25 cellular contexts compared by ENCODE assay signal in genomic region chr4:5842456-5842855, GRCh38. TPM values are rescaled to one million over a fixed set of nuclear protein-coding genes. Genes with fewer than 3 reads are reported as not detected.
DNase-seq lines count a peak whose midpoint lies in the region; ATAC-seq, FAIRE-seq and TF ChIP-seq lines count a peak whose summit lies in the region.
"Had no signal": no experiment of that assay in that cellular context is flagged by ENCODE, and none has a peak within 500 bp of the region (broad histone marks: within the 10 kb centered on the region; RNA-seq: fewer than 3 reads in every experiment).

No MANE protein-coding gene starts in this region.

- intact Hi-C loops in K562 (cut with micrococcal nuclease), result no loop called here
- intact Hi-C loops in PC-3 (cut with micrococcal nuclease), result no loop called here

- peaks cover 27% of the 10 kb centered on the region for H3K9me3 Mint-ChIP-seq in glutamatergic neuron (ENCODE audit: unreplicated experiment)
- H3K9me3 Mint-ChIP-seq: CD8-positive, alpha-beta memory T cell; GM23338 had no signal

- in situ Hi-C loops in K562 (cut with MboI), result no loop called here

- TF ChIP-seq RAD21 in K562 (CRISPR knock-in tag; conservative IDR thresholded peaks at IDR 0.05 in 1 of 2, IDR thresholded peaks at IDR 0.05 in 1 of 2), result no peak

- H3K27me3 Mint-ChIP-seq in glutamatergic neuron (ENCODE audit: unreplicated experiment), result peaks cover 8% of the 10 kb centered on the region
- H3K27me3 Mint-ChIP-seq: IgD-negative memory B cell had no signal

- 0% methylated on average over 3 of the region's 4 CpGs for WGBS in K562 (ENCODE audit: insufficient coverage, low coverage, missing lambda C conversion rate)

- H3K4me2 ChIP-seq in BLaER1 treated with 17β-estradiol and CSF1 and Interleukin-3, amounts not matched to agents 10 nM and 100 nM, result peak overlapping the region; percentile 70 to 88 (median 80); a peak in 14 of 22 replicates
- H3K4me2 ChIP-seq in K562 (ENCODE audit: insufficient read depth, low read length), result no peak overlapping the region
- H3K4me2 ChIP-seq in PC-3 (ENCODE audit: low read length), result no peak overlapping the region
- H3K4me2 ChIP-seq: GM23338 had no signal

- H3K9me2 ChIP-seq in PC-3 (replicated peaks; ENCODE audit: low read length), result no peaks in the 10 kb centered on the region

- peaks cover 10% of the 10 kb centered on the region for H3K36me3 Mint-ChIP-seq in glutamatergic neuron (ENCODE audit: unreplicated experiment)
- H3K36me3 Mint-ChIP-seq: CD4-positive, CD25-positive, alpha-beta regulatory T cell; CD8-positive, alpha-beta memory T cell; IgD-negative memory B cell had no signal

- TF ChIP-seq CTCF in K562 (IDR thresholded peaks at IDR 0.05 in 2 of 3, conservative IDR thresholded peaks at IDR 0.05 in 1 of 3; ENCODE audit: insufficient read depth in 2 of 3, low read depth in 1 of 3, low read length in 3 of 3) (no peak), glutamatergic neuron (IDR thresholded peaks at IDR 0.05; ENCODE audit: partially characterized antibody, unreplicated experiment) (no peak), PC-3 (conservative IDR thresholded peaks at IDR 0.05; ENCODE audit: low read depth, low read length) (no peak)

- H3K9me1 ChIP-seq in K562 (ENCODE audit: control insufficient read depth, insufficient read depth, low read length), result no peaks in the 10 kb centered on the region

- TF ChIP-seq EP300 in K562 (IDR thresholded peaks at IDR 0.05; ENCODE audit: low read length), result no peak

- H3K4me3 ChIP-seq in BLaER1 treated with 17β-estradiol and CSF1 and Interleukin-3, amounts not matched to agents 10 nM and 100 nM, result no peak overlapping the region
- H3K4me3 ChIP-seq in K562 (no peak overlapping the region), PC-3 (ENCODE audit: low read length) (no peak overlapping the region)
- H3K4me3 ChIP-seq: GM12878, GM23338 had no signal

- H3K27ac Mint-ChIP-seq in glutamatergic neuron (ENCODE audit: unreplicated experiment), result peak overlapping the region; percentile 71
- H3K27ac Mint-ChIP-seq: CD4-positive, CD25-positive, alpha-beta regulatory T cell; CD8-positive, alpha-beta memory T cell; GM23338; HFFc6; IgD-negative memory B cell had no signal

- CTCF ChIA-PET in K562 (lab: Yijun Ruan, JAX; ENCODE audit: low intra/inter-chr PET ratio), result no interaction called here
- CTCF ChIA-PET in PC-3 (lab: Charles Lee), result no interaction called here

- H3F3A ChIP-seq in PC-3 (ENCODE audit: low read length, unreplicated experiment), result no peaks in the 10 kb centered on the region

- POLR2A ChIA-PET in K562 (lab: Yijun Ruan, JAX) (interaction anchor here (0.6 kb wide), 1 partner anchor 8 kb away, joined by 3 read pairs; no protein-coding TSS in a partner anchor), PC-3 (lab: Charles Lee; ENCODE audit: unreplicated experiment) (no interaction called here)

- no peaks in the 10 kb centered on the region for H3K27me3 ChIP-seq in BLaER1 treated with 17β-estradiol and CSF1 and Interleukin-3, amounts not matched to agents 10 nM and 100 nM
- H3K27me3 ChIP-seq in K562 (ENCODE audit: control insufficient read depth in 2 of 2, insufficient read depth in 2 of 2, low read length in 2 of 2) (peaks cover 14 to 53% of the 10 kb centered on the region in 2 experiments; a peak in 4 of 5 replicates), PC-3 (ENCODE audit: low read length) (peaks cover 27% of the 10 kb centered on the region)

- BruUV-seq in K562 (replicated peaks; lab: Mats Ljungman, UMichigan) (no TSS peak), PC-3 (replicated peaks; lab: Mats Ljungman, UMichigan) (no TSS peak)

- H3K27ac ChIP-seq in BLaER1 treated with 17β-estradiol and CSF1 and Interleukin-3, amounts not matched to agents 10 nM and 100 nM, result peak overlapping the region in 1 of 11 experiments; percentile 65; a peak in 1 of 22 replicates
- H3K27ac ChIP-seq in K562 (ENCODE audit: extremely low read depth, low read depth, low read length), result no peak overlapping the region
- no peak overlapping the region for H3K27ac ChIP-seq in PC-3 (ENCODE audit: low read length)

- no peak overlapping the region; a peak in 1 of 22 replicates for H3K9ac ChIP-seq in BLaER1 treated with 17β-estradiol and CSF1 and Interleukin-3, amounts not matched to agents 10 nM and 100 nM
- no peak overlapping the region for H3K9ac ChIP-seq in K562 (ENCODE audit: insufficient read depth in 1 of 2, low read depth in 2 of 2, low read length in 2 of 2)
- no peak overlapping the region for H3K9ac ChIP-seq in PC-3 (ENCODE audit: low read length)

- no peak for ATAC-seq in K562
- ATAC-seq in GM18867 (IDR thresholded peaks at IDR 0.05; ENCODE audit: unreplicated experiment), result no peak
- no peak for ATAC-seq in PC-3
- no peak for ATAC-seq in GM21576 (IDR thresholded peaks at IDR 0.05; ENCODE audit: unreplicated experiment)
- ATAC-seq: GM12878, GM23338, HepG2 had no signal

- DNase-seq in K562 (ENCODE audit: extremely low read depth in 1 of 4, low spot score in 3 of 4) (no peak), glutamatergic neuron (no peak), PC-3 (no peak), NCI-H1092 (lab: John Stamatoyannopoulos, UW) (no peak)
- DNase-seq: 8988T; C1 segment of cervical spinal cord; CD4-positive, CD25-positive, alpha-beta regulatory T cell; CD8-positive, alpha-beta memory T cell; COR-L47; DMS 273 treated with DMSO at 0.1 percent for 48 hours; DMS53; DND-41; EL; HCEC 1CT; HFFc6 had no signal

- H3K79me2 ChIP-seq in K562 (ENCODE audit: control insufficient read depth, insufficient read depth, low read length), result no peaks in the 10 kb centered on the region
- H3K79me2 ChIP-seq in PC-3 (ENCODE audit: low read length), result no peaks in the 10 kb centered on the region

- H3K4me1 ChIP-seq in BLaER1 treated with 17β-estradiol and CSF1 and Interleukin-3, amounts not matched to agents 10 nM and 100 nM, result peaks cover 36 to 74% (median 63%) of the 10 kb centered on the region in 10 experiments
- no peaks in the 10 kb centered on the region for H3K4me1 ChIP-seq in K562 (replicated peaks in 1 of 2; ENCODE audit: control insufficient read depth in 2 of 2, insufficient read depth in 2 of 2, low read length in 2 of 2)
- H3K4me1 ChIP-seq in PC-3 (ENCODE audit: insufficient read depth, low read length), result no peaks in the 10 kb centered on the region

- peaks cover 0 to 6% (median 0%) of the 10 kb centered on the region in 11 experiments; a peak in 1 of 22 replicates for H3K9me3 ChIP-seq in BLaER1 treated with 17β-estradiol and CSF1 and Interleukin-3, amounts not matched to agents 10 nM and 100 nM (replicated peaks in 1 of 11)
- no peaks in the 10 kb centered on the region for H3K9me3 ChIP-seq in K562 (replicated peaks; ENCODE audit: control insufficient read depth, insufficient read depth, low read depth, low read length)
- no peaks in the 10 kb centered on the region for H3K9me3 ChIP-seq in PC-3 (ENCODE audit: low read length)

- H4K20me1 ChIP-seq in BLaER1 treated with 17β-estradiol and CSF1 and Interleukin-3, amounts not matched to agents 10 nM and 100 nM, result peaks cover 0 to 44% (median 4%) of the 10 kb centered on the region in 11 experiments; a peak in 9 of 22 replicates
- H4K20me1 ChIP-seq in K562 (replicated peaks; ENCODE audit: control insufficient read depth, insufficient read depth, low read length) (peaks cover 4% of the 10 kb centered on the region; the same call in 1 of the 2 replicates), PC-3 (ENCODE audit: low read length) (no peaks in the 10 kb centered on the region)

- H3K4me1 Mint-ChIP-seq in glutamatergic neuron (ENCODE audit: low read depth, unreplicated experiment), result peaks cover 7% of the 10 kb centered on the region
- H3K4me1 Mint-ChIP-seq: CD4-positive, CD25-positive, alpha-beta regulatory T cell; CD8-positive, alpha-beta memory T cell had no signal

- peaks cover 19 to 87% (median 79%) of the 10 kb centered on the region in 11 experiments for H3K36me3 ChIP-seq in BLaER1 treated with 17β-estradiol and CSF1 and Interleukin-3, amounts not matched to agents 10 nM and 100 nM
- H3K36me3 ChIP-seq in K562 (ENCODE audit: control insufficient read depth, insufficient read depth, low read length), result no peaks in the 10 kb centered on the region
- no peaks in the 10 kb centered on the region for H3K36me3 ChIP-seq in PC-3 (ENCODE audit: low read depth, low read length)

- H3K4me3 Mint-ChIP-seq in glutamatergic neuron (ENCODE audit: unreplicated experiment), result no peak overlapping the region
- H3K4me3 Mint-ChIP-seq: CD4-positive, CD25-positive, alpha-beta regulatory T cell; CD8-positive, alpha-beta memory T cell; GM23338; HFFc6; IgD-negative memory B cell had no signal

- no peak for FAIRE-seq in K562 (lab: Jason Lieb, UNC)
- FAIRE-seq: GM12878, GM19239, H54, HepG2 had no signal

- TF ChIP-seq POLR2A in K562 (conservative IDR thresholded peaks at IDR 0.05), result no peak

- H2AFZ ChIP-seq in K562 (ENCODE audit: low read depth, low read length), result no peak overlapping the region
- no peak overlapping the region for H2AFZ ChIP-seq in PC-3 (ENCODE audit: low read length)
- H2AFZ ChIP-seq: GM23338 had no signal

TF ChIP-seq in K562, 482 proteins besides CTCF, POLR2A, EP300 and RAD21:
- TF ChIP-seq MCM3 (IDR thresholded peaks at IDR 0.05), result peak; percentile 49; the same call in 1 of the 2 replicates
- no peak for TF ChIP-seq TCF3 (CRISPR knock-in tag; IDR thresholded peaks at IDR 0.05)
- TF ChIP-seq TAF1 (IDR thresholded peaks at IDR 0.05; ENCODE audit: control insufficient read depth, extremely low read depth, insufficient read depth, low read length, severe bottlenecking), result no peak
- no peak for TF ChIP-seq RBFOX2 (IDR thresholded peaks at IDR 0.05; ENCODE audit: low read depth, low read length)
- TF ChIP-seq ZNF263 (CRISPR knock-in tag; IDR thresholded peaks at IDR 0.05; ENCODE audit: borderline replicate concordance), result no peak

RNA-seq across cellular contexts. Expression of gene CRMP1, which starts 50.4 kb away (rescaled TPM):
- not detected in 2 replicates for total RNA-seq in K562 (2011; cell fraction: chromatin; rRNA removed; ENCODE audit: low replicate concordance)
- not detected in 2 replicates for total RNA-seq in K562 (2011; cell fraction: nucleolus; rRNA removed)
- total RNA-seq in K562 (2011; cell fraction: nucleoplasm; rRNA removed), result not detected in 2 replicates
- not detected in 2 replicates for total RNA-seq in K562 (2014; rRNA removed)
- not detected in 2 replicates for total RNA-seq in K562 (2014; rRNA removed; fragmentation: Illumina TruSeq; extraction: Trizol)
- not detected in 2 replicates for total RNA-seq in K562 (2015; rRNA removed; fragmentation: Illumina TruSeq; extraction: Trizol)
- total RNA-seq in K562 (2021), result 0.04 and 0.13 TPM in 2 replicates
- not detected in 2 replicates for polyA plus RNA-seq in K562 (2011; rRNA removed)
- not detected in 2 replicates for polyA plus RNA-seq in K562 (2011; cell fraction: cytosol; rRNA removed)
- polyA plus RNA-seq in K562 (2011; cell fraction: nucleus; rRNA removed), result not detected in 2 replicates
- 0.47 and 1.8 TPM in 2 replicates for polyA plus RNA-seq in K562 (2012)
- not detected in 2 replicates for polyA plus RNA-seq in K562 (2014; fragmentation: Illumina TruSeq; extraction: Trizol)
- polyA plus RNA-seq in K562 (2014; fragmentation: Nextera tagmentation; extraction: Ambion mirVana), result under 1 TPM in 1 of 2 experiments, not detected in 1; 0.03 TPM
- not detected in 2 replicates for polyA plus RNA-seq in K562 (2014; rRNA removed)
- polyA minus RNA-seq in K562 (2011; rRNA and poly(A)+ RNA removed), result not detected in 2 replicates
- not detected in 2 replicates for polyA minus RNA-seq in K562 (2011; cell fraction: cytosol; rRNA and poly(A)+ RNA removed)
- polyA minus RNA-seq in K562 (2011; cell fraction: nucleus; rRNA and poly(A)+ RNA removed), result not detected in 2 replicates
- 947 TPM for total RNA-seq in glutamatergic neuron (ENCODE audit: unreplicated experiment)
- not detected in 2 replicates for total RNA-seq in PC-3 (2014; rRNA removed)
- total RNA-seq: CD4-positive, CD25-positive, alpha-beta regulatory T cell; CD8-positive, alpha-beta memory T cell; G401; HepG2; HFFc6 had no signal
- polyA plus RNA-seq: CD4-positive, CD25-positive, alpha-beta regulatory T cell; HepG2; IgD-negative memory B cell had no signal

Comparison
In these comparisons a context has a peak if more than half of its experiments do, and no peak if none do; other contexts are left out.
1. H3K4me2 ChIP-seq: peak in BLaER1 treated with 17β-estradiol and CSF1 and Interleukin-3, amounts not matched to agents 10 nM and 100 nM (11 of 11); none in K562 (single experiment) and PC-3 (single experiment).
2. RNA of gene CRMP1, which starts 50.4 kb away (total RNA-seq): 947 TPM in glutamatergic neuron (single experiment); 0.04 to 0.13 TPM in K562 and not detected in PC-3; every median in the first group is over 100 times any median in the second.